ENCODE assay signal across 30 cellular contexts in the genomic region with DNA sequence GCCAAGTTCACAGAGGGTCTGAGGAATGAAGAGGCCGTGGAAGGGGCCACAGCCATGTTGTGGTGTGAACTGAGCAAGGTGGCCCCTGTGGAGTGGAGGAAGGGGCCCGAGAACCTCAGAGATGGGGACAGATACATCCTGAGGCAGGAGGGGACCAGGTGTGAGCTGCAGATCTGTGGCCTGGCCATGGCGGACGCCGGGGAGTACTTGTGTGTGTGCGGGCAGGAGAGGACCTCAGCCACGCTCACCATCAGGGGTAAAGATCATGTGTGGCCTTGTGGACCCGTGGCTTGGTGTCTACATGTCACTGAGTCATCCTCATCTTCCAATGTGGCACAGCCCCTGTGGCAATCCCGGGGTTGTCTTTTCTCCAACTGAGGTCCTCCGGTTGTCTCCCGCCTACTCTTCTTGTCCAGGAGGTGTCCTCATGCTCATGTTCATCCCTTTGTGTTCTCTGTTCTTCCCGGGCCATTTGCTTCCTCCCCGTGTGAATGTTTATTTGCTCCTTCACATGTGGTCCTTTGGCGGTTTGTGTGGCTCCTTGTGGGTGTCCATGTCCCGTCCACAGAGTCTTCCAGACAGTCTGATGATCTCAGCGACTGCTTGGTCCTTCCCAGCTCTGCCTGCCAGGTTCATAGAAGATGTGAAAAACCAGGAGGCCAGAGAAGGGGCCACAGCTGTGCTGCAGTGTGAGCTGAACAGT.
A peak's percentile ranks its signal among the peaks of the same experiment; 100 is the strongest.
DNase-seq lines count a peak whose midpoint lies in the region; TF ChIP-seq lines count a peak whose summit lies in the region.
"Had no signal": no experiment of that assay in that cellular context is flagged by ENCODE, and none has a peak within 500 bp of the region (broad histone marks: within the 10 kb centered on the region; RNA-seq: fewer than 3 reads in every experiment).

No MANE protein-coding gene starts in this region.

- no peak overlapping the region for H3K4me3 ChIP-seq in foreskin fibroblast (ENCODE audit: low read depth in 1 of 2, low read length in 2 of 2)
- H3K4me3 ChIP-seq in CD8-positive, alpha-beta memory T cell (ENCODE audit: low read length): no peak overlapping the region
- H3K4me3 ChIP-seq in BE2C (ENCODE audit: low read depth, low read length): no peak overlapping the region
- H3K4me3 ChIP-seq: breast epithelium, coronary artery, smooth muscle cell had no signal

- CTCF ChIA-PET in CD8-positive, alpha-beta memory T cell (lab: Charles Lee): no interaction called here

- H3K27ac ChIP-seq in CD8-positive, alpha-beta memory T cell (ENCODE audit: low read depth, low read length): no peak overlapping the region
- H3K27ac ChIP-seq: 22Rv1, breast epithelium, C4-2B, coronary artery, parathyroid adenoma, VCaP had no signal

- no peaks in the 10 kb centered on the region for H3K4me1 ChIP-seq in CD8-positive, alpha-beta memory T cell (ENCODE audit: insufficient read depth, low read length)
- H3K4me1 ChIP-seq in BE2C: no peaks in the 10 kb centered on the region
- H3K4me1 ChIP-seq: breast epithelium, parathyroid adenoma had no signal

- peaks cover 7 to 40% (median 10%) of the 10 kb centered on the region in 3 donors for H3K36me3 Mint-ChIP-seq in CD8-positive, alpha-beta memory T cell

- no peaks in the 10 kb centered on the region for H3K9me3 ChIP-seq in CD8-positive, alpha-beta memory T cell (ENCODE audit: low read length)
- H3K9me3 ChIP-seq in BE2C: no peaks in the 10 kb centered on the region
- H3K9me3 ChIP-seq: breast epithelium had no signal

- peaks cover 0 to 2% (median 2%) of the 10 kb centered on the region in 5 donors for H3K9me3 Mint-ChIP-seq in CD8-positive, alpha-beta memory T cell

- POLR2A ChIA-PET in CD8-positive, alpha-beta memory T cell (lab: Charles Lee): no interaction called here

- no peaks in the 10 kb centered on the region for H3K36me3 ChIP-seq in CD8-positive, alpha-beta memory T cell (ENCODE audit: insufficient read depth, low read length)
- H3K36me3 ChIP-seq in BE2C: no peaks in the 10 kb centered on the region
- H3K36me3 ChIP-seq: breast epithelium had no signal

- peaks cover 0 to 4% of the 10 kb centered on the region in 2 donors for H3K27me3 Mint-ChIP-seq in CD8-positive, alpha-beta memory T cell
- H3K27me3 Mint-ChIP-seq: activated CD4-positive, alpha-beta T cell treated with anti-CD3 and anti-CD28 coated beads for 36 hours; activated naive CD4-positive, alpha-beta T cell treated with anti-CD3 and anti-CD28 coated beads, Interleukin-2, amount 50 U/mL, for 24 hours had no signal

- TF ChIP-seq CTCF in foreskin fibroblast (IDR thresholded peaks at IDR 0.05; ENCODE audit: low read depth, low read length) (peak; percentile 3), BE2C (IDR thresholded peaks at IDR 0.05; ENCODE audit: low read depth, low read length) (no peak)

- H3K27ac Mint-ChIP-seq in CD8-positive, alpha-beta memory T cell: peak overlapping the region in 2 of 8 donors; percentile 0 to 29
- H3K27ac Mint-ChIP-seq: activated CD4-positive, alpha-beta T cell treated with anti-CD3 and anti-CD28 coated beads for 36 hours; activated naive CD4-positive, alpha-beta T cell treated with anti-CD3 and anti-CD28 coated beads, Interleukin-2, amount 50 U/mL, for 24 hours; nephron had no signal

- intact Hi-C loops in posterior vena cava (cut with DNase I): no loop called here

- DNase-seq in NCI-H146 (lab: John Stamatoyannopoulos, UW) (peak; percentile 7), NCI-H146 treated with DMSO at 0.1 percent for 48 hours (lab: John Stamatoyannopoulos, UW; ENCODE audit: unreplicated experiment) (no peak), NCI-H69 (lab: John Stamatoyannopoulos, UW) (peak; percentile 7), foreskin fibroblast (peak; percentile 14 to 37), posterior vena cava (ENCODE audit: low spot score) (peak; percentile 73), BE2C (no peak), SKM-1 treated with dmso at 0.1 percent for 144 hours (lab: John Stamatoyannopoulos, UW; ENCODE audit: unreplicated experiment) (no peak)
- DNase-seq in CD8-positive, alpha-beta memory T cell: no peak
- DNase-seq: activated CD4-positive, alpha-beta T cell treated with anti-CD3 and anti-CD28 coated beads for 36 hours; amniotic stem cell; DND-41; effector CD8-positive, alpha-beta T cell; erythroblast; head of caudate nucleus; NCI-H1417; NCI-H2081 treated with DMSO at 0.1 percent for 48 hours; NCI-H226; SHP77 treated with DMSO at 0.1 percent for 48 hours; stimulated activated CD4-positive, alpha-beta T cell treated with anti-CD3 and anti-CD28 coated beads, Interleukin-1b, Interleukin-23, amount 100 ng/mL, for 48 hours; stimulated activated naive CD4-positive, alpha-beta T cell treated with Interleukin-2 at 50 U/mL for 16 hours; T1000 had no signal

- H3K27me3 ChIP-seq in CD8-positive, alpha-beta memory T cell (ENCODE audit: insufficient read depth, low read length, poor library complexity, severe bottlenecking): no peaks in the 10 kb centered on the region
- H3K27me3 ChIP-seq in BE2C: no peaks in the 10 kb centered on the region
- H3K27me3 ChIP-seq: breast epithelium had no signal

- peaks cover 0 to 13% (median 5%) of the 10 kb centered on the region in 3 donors for H3K4me1 Mint-ChIP-seq in CD8-positive, alpha-beta memory T cell
- H3K4me1 Mint-ChIP-seq: activated CD4-positive, alpha-beta T cell treated with anti-CD3 and anti-CD28 coated beads for 36 hours; activated naive CD4-positive, alpha-beta T cell treated with anti-CD3 and anti-CD28 coated beads, Interleukin-2, amount 50 U/mL, for 24 hours; nephron had no signal

- no peak overlapping the region for H3K4me3 Mint-ChIP-seq in CD8-positive, alpha-beta memory T cell
- H3K4me3 Mint-ChIP-seq: activated CD4-positive, alpha-beta T cell treated with anti-CD3 and anti-CD28 coated beads for 36 hours; activated naive CD4-positive, alpha-beta T cell treated with anti-CD3 and anti-CD28 coated beads, Interleukin-2, amount 50 U/mL, for 24 hours; nephron had no signal

Comparison
In these comparisons a context has a peak if more than half of its experiments do, and no peak if none do; other contexts are left out.
1. DNase-seq: peak in NCI-H146 (single experiment), NCI-H69 (single experiment), foreskin fibroblast (2 of 2) and posterior vena cava (single experiment); none in NCI-H146 treated with DMSO at 0.1 percent for 48 hours (single experiment), CD8-positive, alpha-beta memory T cell (0 of 5), BE2C (single experiment) and SKM-1 treated with dmso at 0.1 percent for 144 hours (single experiment).